In genomic region chr15:97023131-97023844, GRCh38 we compare ENCODE assay signal across 26 cellular contexts.
DNase-seq lines count a peak whose midpoint lies in the region; ATAC-seq, FAIRE-seq and TF ChIP-seq lines count a peak whose summit lies in the region.
"Had no signal": no experiment of that assay in that cellular context is flagged by ENCODE, and none has a peak within 500 bp of the region (broad histone marks: within the 10 kb centered on the region; RNA-seq: fewer than 3 reads in every experiment).

No MANE protein-coding gene starts in this region.

- no peak overlapping the region for H3K4me2 ChIP-seq in mesenchymal stem cell (ENCODE audit: low read length, poor library complexity, severe bottlenecking)
- H3K4me2 ChIP-seq: hepatocyte had no signal

- H3K9ac ChIP-seq in mesenchymal stem cell (ENCODE audit: low read length), result no peak overlapping the region

- WGBS in mesenchymal stem cell, result 29% methylated on average over 1 of the region's 1 CpG

- FAIRE-seq in bronchial epithelial cell (lab: Jason Lieb, UNC), result no peak
- FAIRE-seq: islet of Langerhans, urothelium cell line had no signal

- H3K79me1 ChIP-seq in mesenchymal stem cell (replicated peaks; ENCODE audit: low read length, poor library complexity, severe bottlenecking), result no peaks in the 10 kb centered on the region

- H2BK15ac ChIP-seq in mesenchymal stem cell (ENCODE audit: low read depth, poor library complexity, severe bottlenecking), result no peak overlapping the region

- H3K4me1 ChIP-seq in mesenchymal stem cell (ENCODE audit: control insufficient read depth, insufficient read depth, low read depth, low read length) (no peaks in the 10 kb centered on the region), mucosa of descending colon (ENCODE audit: low read depth) (no peaks in the 10 kb centered on the region)
- H3K4me1 ChIP-seq: prostate gland had no signal

- H3K4me3 ChIP-seq in bronchial epithelial cell (ENCODE audit: low read depth, low read length) (no peak overlapping the region), mesenchymal stem cell (ENCODE audit: insufficient read depth in 1 of 2, low read depth in 1 of 2, low read length in 2 of 2) (no peak overlapping the region), mucosa of descending colon (no peak overlapping the region)
- H3K4me3 ChIP-seq: hepatocyte, prostate gland had no signal

- H3K27ac ChIP-seq in mesenchymal stem cell (ENCODE audit: low read length, poor library complexity, severe bottlenecking), result no peak overlapping the region
- H3K27ac ChIP-seq: hepatocyte, HL-60, prostate gland, WERI-Rb-1 had no signal

- H4K91ac ChIP-seq in mesenchymal stem cell (ENCODE audit: low read length), result no peak overlapping the region

- H2BK5ac ChIP-seq in mesenchymal stem cell (ENCODE audit: low read depth, low read length, poor library complexity, severe bottlenecking), result no peak overlapping the region

- H3K27me3 ChIP-seq in bronchial epithelial cell (ENCODE audit: control insufficient read depth, insufficient read depth, low read length) (no peaks in the 10 kb centered on the region), mesenchymal stem cell (ENCODE audit: control insufficient read depth in 1 of 2, insufficient read depth in 1 of 2, low read length in 2 of 2) (no peaks in the 10 kb centered on the region)
- H3K27me3 ChIP-seq: hepatocyte had no signal

- no peak overlapping the region for H4K8ac ChIP-seq in mesenchymal stem cell (ENCODE audit: low read length)

- intact Hi-C loops in mucosa of descending colon (cut with DNase I, micrococcal nuclease), result no loop called here

- H3K18ac ChIP-seq in mesenchymal stem cell (ENCODE audit: low read depth in 1 of 2, low read length in 2 of 2), result no peak overlapping the region

- no peak overlapping the region for H2AK5ac ChIP-seq in mesenchymal stem cell (ENCODE audit: low read length, severe bottlenecking)

- DNase-seq in DMS114 treated with DMSO at 0.1 percent for 48 hours (lab: John Stamatoyannopoulos, UW; ENCODE audit: unreplicated experiment) (peak; percentile 44), NOMO-1 (lab: John Stamatoyannopoulos, UW; ENCODE audit: unreplicated experiment in 2 of 2) (peak; percentile 56 to 82), bronchial epithelial cell (ENCODE audit: low read depth) (peak; percentile 7), mesenchymal stem cell (peak; percentile 67), mucosa of descending colon (no peak)
- DNase-seq in stimulated activated CD4-positive, alpha-beta T cell treated with anti-CD3 and anti-CD28 coated beads, Interleukin-4, amount 100 ng/mL, for 1 hour, result no peak
- DNase-seq: activated CD4-positive, alpha-beta T cell treated with anti-CD3 and anti-CD28 coated beads, Interleukin-2, amount 50 U/mL, for 4 hours; amniotic stem cell; CD4-positive, alpha-beta T cell; DMS53; effector memory CD4-positive, alpha-beta T cell; mammary epithelial cell; MM.1S; NCI-H2081; NCI-H510A; SHP77 treated with DMSO at 0.1 percent for 48 hours; stimulated activated CD4-positive, alpha-beta T cell treated with anti-CD3 and anti-CD28 coated beads, Interleukin-4, amount 100 ng/mL, for 4 hours; T-helper 17 cell; WERI-Rb-1 had no signal

- TF ChIP-seq CTCF in bronchial epithelial cell (IDR thresholded peaks at IDR 0.05; ENCODE audit: insufficient read depth, low read length, severe bottlenecking), result no peak
- TF ChIP-seq CTCF in mucosa of descending colon (IDR thresholded peaks at IDR 0.05), result no peak

- H3K36me3 ChIP-seq in bronchial epithelial cell (ENCODE audit: control insufficient read depth, insufficient read depth, low read length) (no peaks in the 10 kb centered on the region), mesenchymal stem cell (ENCODE audit: control insufficient read depth in 1 of 2, insufficient read depth in 2 of 2, low read depth in 1 of 2, low read length in 2 of 2) (no peaks in the 10 kb centered on the region), mucosa of descending colon (ENCODE audit: low read depth) (no peaks in the 10 kb centered on the region)
- H3K36me3 ChIP-seq: prostate gland, WERI-Rb-1 had no signal

- no peak overlapping the region for H2AFZ ChIP-seq in mesenchymal stem cell (ENCODE audit: low read depth, low read length)
- H2AFZ ChIP-seq: hepatocyte had no signal

- no peak overlapping the region for H3K14ac ChIP-seq in mesenchymal stem cell (ENCODE audit: low read length in 2 of 2)

- no peak overlapping the region for H2BK12ac ChIP-seq in mesenchymal stem cell (ENCODE audit: low read length in 2 of 2)

- no peak overlapping the region for H3K23ac ChIP-seq in mesenchymal stem cell (ENCODE audit: low read length in 2 of 2)

- ATAC-seq in GM18907 (IDR thresholded peaks at IDR 0.05; ENCODE audit: unreplicated experiment) (no peak), GM21526 (IDR thresholded peaks at IDR 0.05; ENCODE audit: low FRiP score, unreplicated experiment) (no peak), mucosa of descending colon (no peak)
- ATAC-seq: T-helper 17 cell had no signal

- H3K4ac ChIP-seq in mesenchymal stem cell (ENCODE audit: low read depth in 1 of 2, low read length in 2 of 2), result no peak overlapping the region

- H3K9me3 ChIP-seq in mesenchymal stem cell (ENCODE audit: control insufficient read depth, low read length), result peaks cover 52% of the 10 kb centered on the region
- peaks cover 12% of the 10 kb centered on the region for H3K9me3 ChIP-seq in mucosa of descending colon
- H3K9me3 ChIP-seq: prostate gland had no signal

- no peak overlapping the region for H2BK120ac ChIP-seq in mesenchymal stem cell (ENCODE audit: low read depth, low read length)

Comparison
In these comparisons a context has a peak if more than half of its experiments do, and no peak if none do; other contexts are left out.
1. DNase-seq: peak in DMS114 treated with DMSO at 0.1 percent for 48 hours (single experiment), NOMO-1 (2 of 2), bronchial epithelial cell (single experiment) and mesenchymal stem cell (single experiment); none in stimulated activated CD4-positive, alpha-beta T cell treated with anti-CD3 and anti-CD28 coated beads, Interleukin-4, amount 100 ng/mL, for 1 hour (single experiment) and mucosa of descending colon (0 of 3).